Comparison of ENCODE assay signal across 8 cellular contexts in genomic region chr9:128421474-128422010, GRCh38. TPM values are rescaled to one million over a fixed set of nuclear protein-coding genes. Genes with fewer than 3 reads are reported as not detected.
DNase-seq lines count a peak whose midpoint lies in the region; ATAC-seq and TF ChIP-seq lines count a peak whose summit lies in the region.

No MANE protein-coding gene starts in this region.

- no peaks in the 10 kb centered on the region for H3K9me2 ChIP-seq in PC-3 (replicated peaks; ENCODE audit: low read length)

- H3K79me2 ChIP-seq in PC-3 (ENCODE audit: low read length) (no peaks in the 10 kb centered on the region), osteoblast (ENCODE audit: insufficient read depth, low read length) (peaks cover 20% of the 10 kb centered on the region)

- H3K36me3 ChIP-seq in PC-3 (ENCODE audit: low read depth, low read length) (no peaks in the 10 kb centered on the region; the same call in 1 of the 2 replicates), osteoblast (ENCODE audit: insufficient read depth, low read length) (peaks cover 27% of the 10 kb centered on the region)

- no peak for ATAC-seq in CD4-positive, alpha-beta T cell (ENCODE audit: poor library complexity)
- no peak for ATAC-seq in PC-3

- peaks cover 10% of the 10 kb centered on the region for H3K4me1 ChIP-seq in PC-3 (ENCODE audit: insufficient read depth, low read length)
- H3K4me1 ChIP-seq in osteoblast (ENCODE audit: insufficient read depth, low read length), result peaks cover 25% of the 10 kb centered on the region

- H3K27ac Mint-ChIP-seq in CD4-positive, alpha-beta T cell, result no peak overlapping the region

- peak overlapping the region; percentile 98; the same call in 1 of the 2 replicates for H2AFZ ChIP-seq in PC-3 (ENCODE audit: low read length)
- H2AFZ ChIP-seq in osteoblast (ENCODE audit: low read length), result peak overlapping the region; percentile 92

- no peaks in the 10 kb centered on the region for H3F3A ChIP-seq in PC-3 (ENCODE audit: low read length, unreplicated experiment)

- intact Hi-C loops in CD4-positive, alpha-beta T cell (cut with DNase I, micrococcal nuclease), result no loop called here
- intact Hi-C loops in PC-3 (cut with micrococcal nuclease), result no loop called here

- BruUV-seq in PC-3 (replicated peaks; lab: Mats Ljungman, UMichigan), result no TSS peak

- H3K4me3 ChIP-seq in PC-3 (ENCODE audit: low read length) (peak overlapping the region; percentile 86), osteoblast (ENCODE audit: insufficient read depth, low read length) (peak overlapping the region; percentile 97)

- H3K4me1 Mint-ChIP-seq in CD4-positive, alpha-beta T cell (ENCODE audit: low read depth), result peaks cover 12% of the 10 kb centered on the region

- H3K4me3 Mint-ChIP-seq in CD4-positive, alpha-beta T cell, result peak overlapping the region; percentile 74

- POLR2A ChIA-PET in CD4-positive, alpha-beta T cell (lab: Charles Lee), result no interaction called here
- POLR2A ChIA-PET in PC-3 (lab: Charles Lee; ENCODE audit: unreplicated experiment), result no interaction called here

- no peaks in the 10 kb centered on the region for H3K9me3 Mint-ChIP-seq in CD4-positive, alpha-beta T cell

- TF ChIP-seq CTCF in CD4-positive, alpha-beta T cell (IDR thresholded peaks at IDR 0.05), result no peak
- no peak for TF ChIP-seq CTCF in PC-3 (conservative IDR thresholded peaks at IDR 0.05; ENCODE audit: low read depth, low read length)
- no peak for TF ChIP-seq CTCF in osteoblast (IDR thresholded peaks at IDR 0.05; ENCODE audit: extremely low read depth, low read depth, low read length)

- no peak for DNase-seq in CD4-positive, alpha-beta T cell
- DNase-seq in PC-3 (no peak), epithelial cell of prostate (ENCODE audit: low read depth, low spot score) (no peak), osteoblast (ENCODE audit: insufficient read length, low spot score, missing footprints) (peak; percentile 94), NCI-H1092 treated with DMSO at 0.1 percent for 48 hours (lab: John Stamatoyannopoulos, UW) (no peak), globus pallidus (ENCODE audit: low spot score) (no peak), COLO829 (ENCODE audit: low spot score) (no peak), GM19240 (ENCODE audit: insufficient read length, low spot score) (no peak)

- H3K9ac ChIP-seq in PC-3 (ENCODE audit: low read length), result peak overlapping the region; percentile 57; the same call in 1 of the 2 replicates

- H3K9me3 ChIP-seq in CD4-positive, alpha-beta T cell (ENCODE audit: control insufficient read depth, low read length), result no peaks in the 10 kb centered on the region
- H3K9me3 ChIP-seq in PC-3 (ENCODE audit: low read length) (no peaks in the 10 kb centered on the region), osteoblast (ENCODE audit: low read depth, low read length) (no peaks in the 10 kb centered on the region)

- H3K4me2 ChIP-seq in PC-3 (ENCODE audit: low read length) (peak overlapping the region; percentile 94), osteoblast (ENCODE audit: insufficient read depth, low read length) (peak overlapping the region; percentile 96)

- H3K27me3 Mint-ChIP-seq in CD4-positive, alpha-beta T cell, result peaks cover 23% of the 10 kb centered on the region

- H3K27ac ChIP-seq in CD4-positive, alpha-beta T cell (ENCODE audit: low read depth, low read length), result no peak overlapping the region
- H3K27ac ChIP-seq in PC-3 (ENCODE audit: low read length) (no peak overlapping the region), epithelial cell of prostate (peak overlapping the region; percentile 84), osteoblast (ENCODE audit: low read depth, low read length) (peak overlapping the region; percentile 86)

- H3K36me3 Mint-ChIP-seq in CD4-positive, alpha-beta T cell (ENCODE audit: low read depth), result no peaks in the 10 kb centered on the region

- H3K27me3 ChIP-seq in CD4-positive, alpha-beta T cell (ENCODE audit: control insufficient read depth, insufficient read depth, low read length), result peaks cover 24% of the 10 kb centered on the region
- no peaks in the 10 kb centered on the region for H3K27me3 ChIP-seq in PC-3 (ENCODE audit: low read length)
- peaks cover 8% of the 10 kb centered on the region for H3K27me3 ChIP-seq in osteoblast (ENCODE audit: insufficient read depth, low read length)

- H4K20me1 ChIP-seq in PC-3 (ENCODE audit: low read length), result no peaks in the 10 kb centered on the region
- peaks cover 2% of the 10 kb centered on the region for H4K20me1 ChIP-seq in osteoblast (ENCODE audit: insufficient read depth, low read length)

- CTCF ChIA-PET in CD4-positive, alpha-beta T cell (lab: Charles Lee), result interaction anchor here (2.5 kb wide), 1 partner anchor 59 kb away, joined by 18 read pairs; no protein-coding TSS in a partner anchor
- CTCF ChIA-PET in PC-3 (lab: Charles Lee), result interaction anchor here (0.6 to 1.2 kb wide), 2 partner anchors 12 to 34 kb away, joined by 3 to 6 read pairs; partner anchors contain the start of gene ODF2

RNA-seq across cellular contexts. Expression of gene CERCAM, which starts 0.9 kb away (rescaled TPM):
- under 1 TPM; 0.30 to 0.31 TPM for total RNA-seq in CD4-positive, alpha-beta T cell
- total RNA-seq in PC-3 (2014; rRNA removed) (19.1 and 23.1 TPM in 2 replicates), osteoblast (186 and 195 TPM in 2 replicates)

RNA-seq across cellular contexts. Expression of gene ODF2, which starts 34.3 kb away (rescaled TPM):
- total RNA-seq in CD4-positive, alpha-beta T cell, result 10 to 100 TPM; 18.3 to 21.3 TPM
- total RNA-seq in PC-3 (2014; rRNA removed) (31.2 and 35.0 TPM in 2 replicates), osteoblast (25.9 and 26.4 TPM in 2 replicates)

RNA-seq across cellular contexts. Expression of gene URM1, which starts 50.4 kb away (rescaled TPM):
- total RNA-seq in CD4-positive, alpha-beta T cell, result 10 to 100 TPM; 28.4 to 28.8 TPM
- total RNA-seq in PC-3 (2014; rRNA removed), result 29.1 and 35.7 TPM in 2 replicates
- total RNA-seq in osteoblast, result 29.2 and 35.1 TPM in 2 replicates

Comparison
In these comparisons a context has a peak if more than half of its experiments do, and no peak if none do; other contexts are left out.
1. H3K27ac ChIP-seq: peak in epithelial cell of prostate (single experiment) and osteoblast (single experiment); none in CD4-positive, alpha-beta T cell (single experiment) and PC-3 (single experiment).
2. RNA of gene CERCAM, which starts 0.9 kb away (total RNA-seq): 186 to 195 TPM in osteoblast and 19.1 to 23.1 TPM in PC-3; 0.30 to 0.31 TPM in CD4-positive, alpha-beta T cell; every median in the first group is over 10 times any median in the second.